ENCODE assay signal across 22 cellular contexts in the genomic region with DNA sequence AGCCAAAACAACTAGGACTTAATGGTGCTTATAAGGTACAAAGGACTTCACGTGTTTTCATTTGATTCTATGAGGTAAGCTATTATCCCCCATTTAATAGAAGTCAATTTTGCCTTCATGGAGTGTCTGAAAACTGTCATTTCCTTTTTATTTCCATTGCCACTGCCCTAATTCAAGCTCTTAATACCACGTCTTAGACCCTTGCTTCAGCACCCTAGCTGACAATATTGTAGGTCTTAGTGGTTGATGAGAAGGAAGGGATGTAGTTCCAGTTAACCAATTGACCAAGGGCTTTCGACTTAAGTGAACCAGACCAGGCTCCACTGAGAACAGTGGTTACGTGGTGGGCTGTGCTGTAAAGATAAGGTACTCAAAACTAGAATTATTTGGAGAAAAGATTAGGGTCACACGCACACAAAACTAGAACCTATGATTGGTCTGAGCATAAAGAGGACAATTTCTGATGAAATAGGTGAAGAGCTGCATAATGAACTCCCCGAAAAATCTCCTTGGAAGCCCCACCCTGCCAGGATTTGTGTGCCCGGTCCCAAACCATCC.
"Had no signal": no experiment of that assay in that cellular context is flagged by ENCODE, and none has a peak within 500 bp of the region (broad histone marks: within the 10 kb centered on the region; RNA-seq: fewer than 3 reads in every experiment).

No MANE protein-coding gene starts in this region.

- ATAC-seq: Right ventricle myocardium inferior, SK-N-SH treated with all-trans-retinoic acid at 6 μM for 48 hours had no signal

- DNase-seq: Karpas-422, KG1, MG63, NCI-H1092, NCI-H1105 treated with DMSO at 0.1 percent for 48 hours, NCI-H1417 treated with DMSO at 0.1 percent for 48 hours, NCI-H146, NCI-H1694 treated with DMSO at 0.1 percent for 48 hours, NCI-H2029, NCI-H2081 treated with DMSO at 0.1 percent for 48 hours, NCI-H2171, NCI-H226, NCI-H446, NCI-H510A, NCI-H524 treated with DMSO at 0.1 percent for 48 hours, NCI-H774, PC-9, Peyer's patch, SHP77 treated with DMSO at 0.1 percent for 48 hours, SJCRH30 had no signal
